35 cellular contexts compared by ENCODE assay signal in genomic region chr3:150401285-150401684, GRCh38.
"Had no signal": no experiment of that assay in that cellular context is flagged by ENCODE, and none has a peak within 500 bp of the region (broad histone marks: within the 10 kb centered on the region; RNA-seq: fewer than 3 reads in every experiment).

No MANE protein-coding gene starts in this region.

- H3K4me2 ChIP-seq: KMS-11 had no signal

- FAIRE-seq: RCC 7860 had no signal

- H3K27me3 ChIP-seq: ascending aorta, breast epithelium had no signal

- H3K9me3 ChIP-seq: ascending aorta, breast epithelium had no signal

- ATAC-seq: activated CD8-positive, alpha-beta memory T cell treated with anti-CD3 and anti-CD28 coated beads, Interleukin-2, amount 10 ng/mL, durations not matched to agents 7 days and 5 days; activated T-cell treated with anti-CD3 and anti-CD28 coated beads, Interleukin-2, amount 50 U/mL, for 72 hours; activated T-helper 17 cell treated with anti-CD3 and anti-CD28 coated beads, Interleukin-2, amount 50 U/mL, for 72 hours; PC-3; Right ventricle myocardium inferior; SK-N-SH treated with all-trans-retinoic acid at 6 μM for 48 hours; T-cell; T-helper 17 cell had no signal

- DNase-seq: activated CD4-positive, alpha-beta memory T cell treated with anti-CD3 and anti-CD28 coated beads, Interleukin-2, amount 10 ng/mL, durations not matched to agents 7 days and 5 days; activated CD4-positive, alpha-beta T cell treated with anti-CD3 and anti-CD28 coated beads for 1 hour; activated CD4-positive, alpha-beta T cell treated with anti-CD3 and anti-CD28 coated beads for 48 hours; activated CD4-positive, CD25-positive, alpha-beta regulatory T cell; activated CD8-positive, alpha-beta memory T cell treated with anti-CD3 and anti-CD28 coated beads for 24 hours; activated CD8-positive, alpha-beta memory T cell treated with anti-CD3 and anti-CD28 coated beads, Interleukin-2, amount 10 ng/mL, durations not matched to agents 7 days and 5 days; activated effector memory CD4-positive, alpha-beta T cell treated with anti-CD3 and anti-CD28 coated beads, Interleukin-2, amount 50 U/mL, for 16 hours; activated naive CD4-positive, alpha-beta T cell; activated naive CD4-positive, alpha-beta T cell treated with anti-CD3 and anti-CD28 coated beads, Interleukin-2, amount 50 U/mL, for 16 hours; activated naive CD8-positive, alpha-beta T cell treated with anti-CD3 and anti-CD28 coated beads for 36 hours; activated T-cell treated with anti-CD3 and anti-CD28 coated beads, Interleukin-2, amount 50 U/mL, for 1 hour; activated T-cell treated with anti-CD3 and anti-CD28 coated beads, Interleukin-2, amount 50 U/mL, for 72 hours; amygdala; MM.1S; MV-4-11; NCI-H1092; NCI-H1436 treated with DMSO at 0.1 percent for 48 hours; NCI-H1694 treated with DMSO at 0.1 percent for 48 hours; NCI-H2029; NCI-H345; NCI-H524 treated with DMSO at 0.1 percent for 48 hours; NK-92 treated with Interleukin-12 subunit alpha and Interleukin-12 subunit beta, amount 100 ng/mL, for 24 hours; PC-3; SIG-M5; T-cell; T-helper 17 cell had no signal

- H3K36me3 ChIP-seq: ascending aorta, breast epithelium had no signal

- H3K4me1 ChIP-seq: ascending aorta, breast epithelium had no signal

- H3K4me3 ChIP-seq: ascending aorta, breast epithelium had no signal

- H3K27ac ChIP-seq: ascending aorta, breast epithelium, KMS-11, RWPE1, VCaP had no signal
